Comparison of ENCODE assay signal across 32 cellular contexts in genomic region chr1:152344463-152344862, GRCh38. TPM values are rescaled to one million over a fixed set of nuclear protein-coding genes. Genes with fewer than 3 reads are reported as not detected.
"Had no signal": no experiment of that assay in that cellular context is flagged by ENCODE, and none has a peak within 500 bp of the region (broad histone marks: within the 10 kb centered on the region; RNA-seq: fewer than 3 reads in every experiment).

No MANE protein-coding gene starts in this region.

- H3K27ac Mint-ChIP-seq: naive thymus-derived CD8-positive, alpha-beta T cell; nephron; stimulated activated effector memory CD8-positive, alpha-beta T cell treated with anti-CD3 and anti-CD28 coated beads, Interleukin-12 subunit alpha, Interleukin-12 subunit beta, amount 100 ng/mL, for 72 hours had no signal

- H3K27me3 ChIP-seq: pancreas, spleen, testis, thyroid gland, transverse colon, upper lobe of left lung, vagina had no signal

- H3K9me3 Mint-ChIP-seq: naive thymus-derived CD8-positive, alpha-beta T cell; stimulated activated effector memory CD8-positive, alpha-beta T cell treated with anti-CD3 and anti-CD28 coated beads, Interleukin-12 subunit alpha, Interleukin-12 subunit beta, amount 100 ng/mL, for 72 hours had no signal

- DNase-seq: hippocampal formation; kidney; left colon; left lung; lower lobe of right lung; mammary epithelial cell; mesenchymal stem cell; naive thymus-derived CD8-positive, alpha-beta T cell; nucleus accumbens; pancreas; posterior cingulate gyrus; retina; right cardiac atrium; small intestine; spleen; stimulated activated CD4-positive, alpha-beta T cell treated with anti-CD3 and anti-CD28 coated beads, Interleukin-4, amount 100 ng/mL, for 24 hours; stimulated activated naive CD4-positive, alpha-beta T cell treated with Interleukin-2 at 50 U/mL for 16 hours; testis; thyroid gland; transverse colon; upper lobe of left lung had no signal

- H3K4me3 ChIP-seq: left lung, lower lobe of right lung, pancreas, prostate gland, spleen, testis, thyroid gland, transverse colon, upper lobe of left lung, vagina had no signal

- FAIRE-seq: kidney, pancreas, small intestine had no signal

- H3K27ac ChIP-seq: left lung, lower lobe of right lung, pancreas, prostate gland, spleen, testis, thyroid gland, transverse colon, upper lobe of left lung, vagina had no signal

- ATAC-seq: left colon; left lung; lower lobe of right lung; naive thymus-derived CD8-positive, alpha-beta T cell; pancreas; right cardiac atrium; sciatic nerve; stimulated activated effector memory CD8-positive, alpha-beta T cell treated with anti-CD3 and anti-CD28 coated beads, Interleukin-12 subunit alpha, Interleukin-12 subunit beta, amount 100 ng/mL, for 72 hours had no signal

- H3K4me1 ChIP-seq: left lung, lower lobe of right lung, pancreas, prostate gland, spleen, testis, thyroid gland, transverse colon, upper lobe of left lung, vagina had no signal

- H3K4me3 Mint-ChIP-seq: naive thymus-derived CD8-positive, alpha-beta T cell; nephron; neural crest cell; stimulated activated effector memory CD8-positive, alpha-beta T cell treated with anti-CD3 and anti-CD28 coated beads, Interleukin-12 subunit alpha, Interleukin-12 subunit beta, amount 100 ng/mL, for 72 hours had no signal

- H3K36me3 ChIP-seq: left lung, lower lobe of right lung, pancreas, prostate gland, spleen, thyroid gland, transverse colon, upper lobe of left lung, vagina had no signal

- H3K4me1 Mint-ChIP-seq: naive thymus-derived CD8-positive, alpha-beta T cell; nephron; neural crest cell; stimulated activated effector memory CD8-positive, alpha-beta T cell treated with anti-CD3 and anti-CD28 coated beads, Interleukin-12 subunit alpha, Interleukin-12 subunit beta, amount 100 ng/mL, for 72 hours had no signal

- H3K9me3 ChIP-seq: left lung, lower lobe of right lung, pancreas, prostate gland, spleen, testis, thyroid gland, transverse colon, upper lobe of left lung, vagina had no signal

RNA-seq across cellular contexts. Expression of gene FLG2, which starts 15.3 kb away (rescaled TPM):
- total RNA-seq: kidney, left colon, left lung, liver, lower lobe of right lung, mammary epithelial cell, mucosa of gallbladder, neural crest cell, osteoblast, pancreas, right cardiac atrium, sciatic nerve, thyroid gland, transverse colon, upper lobe of left lung, urinary bladder, vagina had no signal
- polyA plus RNA-seq: liver, mammary epithelial cell, right cardiac atrium, small intestine, spleen, urinary bladder had no signal

RNA-seq across cellular contexts. Expression of gene FLG, which starts 19.4 kb away (rescaled TPM):
- total RNA-seq: kidney, left colon, left lung, lower lobe of right lung, mucosa of gallbladder, neural crest cell, pancreas, right cardiac atrium, subcutaneous adipose tissue, transverse colon, upper lobe of left lung had no signal
- polyA plus RNA-seq: naive thymus-derived CD8-positive, alpha-beta T cell had no signal
